In genomic region chr4:184812181-184812542, GRCh38 we compare ENCODE assay signal across 19 cellular contexts. TPM values are rescaled to one million over a fixed set of nuclear protein-coding genes. Genes with fewer than 3 reads are reported as not detected.
DNase-seq lines count a peak whose midpoint lies in the region; ATAC-seq and TF ChIP-seq lines count a peak whose summit lies in the region.
"Had no signal": no experiment of that assay in that cellular context is flagged by ENCODE, and none has a peak within 500 bp of the region (broad histone marks: within the 10 kb centered on the region; RNA-seq: fewer than 3 reads in every experiment).

No MANE protein-coding gene starts in this region.

- H3K9me3 ChIP-seq in adipocyte (ENCODE audit: control insufficient read depth, low read length) (no peaks in the 10 kb centered on the region), lower lobe of right lung (no peaks in the 10 kb centered on the region)
- H3K9me3 ChIP-seq: SJSA1 had no signal

- peak overlapping the region; percentile 44 to 77 for H3K4me3 Mint-ChIP-seq in CD14-positive monocyte
- H3K4me3 Mint-ChIP-seq in stimulated activated memory B cell treated with anti-CD40 and anti-IgM and Interleukin-4, amounts not matched to agents 10 μg/mL and 1 μg/mL and 100 μg/mL, for 72 hours = no peak overlapping the region
- H3K4me3 Mint-ChIP-seq: activated naive CD8-positive, alpha-beta T cell treated with anti-CD3 and anti-CD28 coated beads, Interleukin-2, amount 10 ng/mL, durations not matched to agents 7 days and 5 days; activated T-cell treated with anti-CD3 and anti-CD28 coated beads, Interleukin-2, amount 50 U/mL, for 72 hours; natural killer cell treated with Interleukin-12 subunit alpha and Interleukin-12 subunit beta and Interleukin-15 and Interleukin-18, amount 100 ng/mL, for 72 hours had no signal

- TF ChIP-seq CTCF in CD14-positive monocyte (IDR thresholded peaks at IDR 0.05) (no peak), lower lobe of right lung (IDR thresholded peaks at IDR 0.05) (no peak)

- peaks cover 0 to 2% (median 0%) of the 10 kb centered on the region in 7 donors for H3K9me3 Mint-ChIP-seq in CD14-positive monocyte
- H3K9me3 Mint-ChIP-seq in stimulated activated memory B cell treated with anti-CD40 and anti-IgM and Interleukin-4, amounts not matched to agents 10 μg/mL and 1 μg/mL and 100 μg/mL, for 72 hours = no peaks in the 10 kb centered on the region
- H3K9me3 Mint-ChIP-seq: activated naive CD8-positive, alpha-beta T cell treated with anti-CD3 and anti-CD28 coated beads, Interleukin-2, amount 10 ng/mL, durations not matched to agents 7 days and 5 days; activated T-cell treated with anti-CD3 and anti-CD28 coated beads, Interleukin-2, amount 50 U/mL, for 72 hours; natural killer cell treated with Interleukin-12 subunit alpha and Interleukin-12 subunit beta and Interleukin-15 and Interleukin-18, amount 100 ng/mL, for 72 hours had no signal

- peak overlapping the region; percentile 91 to 96 (median 93) for H3K27ac Mint-ChIP-seq in CD14-positive monocyte
- peak overlapping the region; percentile 95 for H3K27ac Mint-ChIP-seq in stimulated activated memory B cell treated with anti-CD40 and anti-IgM and Interleukin-4, amounts not matched to agents 10 μg/mL and 1 μg/mL and 100 μg/mL, for 72 hours
- H3K27ac Mint-ChIP-seq: activated naive CD8-positive, alpha-beta T cell treated with anti-CD3 and anti-CD28 coated beads, Interleukin-2, amount 10 ng/mL, durations not matched to agents 7 days and 5 days; activated T-cell treated with anti-CD3 and anti-CD28 coated beads, Interleukin-2, amount 50 U/mL, for 72 hours had no signal

- H3K4me3 ChIP-seq in adipocyte (ENCODE audit: low read length) = peak overlapping the region; percentile 60
- H3K4me3 ChIP-seq in lower lobe of right lung = no peak overlapping the region
- H3K4me3 ChIP-seq: SJSA1 had no signal

- H3K36me3 ChIP-seq in adipocyte (ENCODE audit: control insufficient read depth, insufficient read depth, low read length, severe bottlenecking) = peaks cover 21% of the 10 kb centered on the region
- H3K36me3 ChIP-seq in lower lobe of right lung = no peaks in the 10 kb centered on the region
- H3K36me3 ChIP-seq: SJSA1 had no signal

- no peak for ATAC-seq in lower lobe of right lung
- no peak for ATAC-seq in stimulated activated memory B cell treated with anti-CD40 and anti-IgM and Interleukin-4, amounts not matched to agents 10 μg/mL and 1 μg/mL and 100 μg/mL, for 72 hours
- ATAC-seq in HG03354 (IDR thresholded peaks at IDR 0.05; ENCODE audit: poor library complexity, severe bottlenecking, unreplicated experiment) = no peak
- ATAC-seq in HG03280 (IDR thresholded peaks at IDR 0.05; ENCODE audit: unreplicated experiment) = no peak
- ATAC-seq: activated CD4-positive, CD25-positive, alpha-beta regulatory T cell treated with anti-CD3 and anti-CD28 coated beads, Interleukin-2, amount 50 U/mL, for 24 hours; activated T-cell treated with anti-CD3 and anti-CD28 coated beads, Interleukin-2, amount 50 U/mL, for 72 hours; esophagus mucosa; natural killer cell treated with Interleukin-12 subunit alpha and Interleukin-12 subunit beta and Interleukin-15 and Interleukin-18, amount 100 ng/mL, for 72 hours had no signal

- intact Hi-C loops in CD14-positive monocyte (cut with micrococcal nuclease) (loop anchor here in 1 of 2 donors (2.0 to 5.0 kb wide), 2 partner anchors 19 to 150 kb away; no protein-coding TSS in a partner anchor), lower lobe of right lung (cut with DNase I) (no loop called here)

- H3K27me3 ChIP-seq in adipocyte (replicated peaks; ENCODE audit: control insufficient read depth, insufficient read depth, low read length) = no peaks in the 10 kb centered on the region
- no peaks in the 10 kb centered on the region for H3K27me3 ChIP-seq in lower lobe of right lung (ENCODE audit: low read depth)
- H3K27me3 ChIP-seq: SJSA1 had no signal

- no peak for DNase-seq in CD14-positive monocyte (ENCODE audit: low spot score)
- no peak for DNase-seq in adipocyte (ENCODE audit: low read depth)
- DNase-seq in lower lobe of right lung = no peak
- DNase-seq in NCI-H2227 (lab: John Stamatoyannopoulos, UW; ENCODE audit: unreplicated experiment) = no peak
- no peak for DNase-seq in kidney glomerular epithelial cell (lab: John Stamatoyannopoulos, UW)
- DNase-seq: activated naive CD8-positive, alpha-beta T cell treated with anti-CD3 and anti-CD28 coated beads, Interleukin-2, amount 10 ng/mL, durations not matched to agents 7 days and 5 days; activated T-cell treated with anti-CD3 and anti-CD28 coated beads, Interleukin-2, amount 50 U/mL, for 72 hours; DMS 273 treated with DMSO at 0.1 percent for 48 hours; GDM1; NCI-H1092; NCI-H526 had no signal

- H3K4me1 ChIP-seq in adipocyte (ENCODE audit: control insufficient read depth, insufficient read depth, low read length) (peaks cover 73% of the 10 kb centered on the region), lower lobe of right lung (peaks cover 82% of the 10 kb centered on the region)

- H3K27me3 Mint-ChIP-seq in CD14-positive monocyte (ENCODE audit: low read depth in 3 of 3) = peaks cover 0 to 2% (median 0%) of the 10 kb centered on the region in 3 donors
- no peaks in the 10 kb centered on the region for H3K27me3 Mint-ChIP-seq in stimulated activated memory B cell treated with anti-CD40 and anti-IgM and Interleukin-4, amounts not matched to agents 10 μg/mL and 1 μg/mL and 100 μg/mL, for 72 hours
- H3K27me3 Mint-ChIP-seq: activated naive CD8-positive, alpha-beta T cell treated with anti-CD3 and anti-CD28 coated beads, Interleukin-2, amount 10 ng/mL, durations not matched to agents 7 days and 5 days; natural killer cell treated with Interleukin-12 subunit alpha and Interleukin-12 subunit beta and Interleukin-15 and Interleukin-18, amount 100 ng/mL, for 72 hours had no signal

- H3K4me1 Mint-ChIP-seq in CD14-positive monocyte = peaks cover 89% of the 10 kb centered on the region
- peaks cover 80% of the 10 kb centered on the region for H3K4me1 Mint-ChIP-seq in stimulated activated memory B cell treated with anti-CD40 and anti-IgM and Interleukin-4, amounts not matched to agents 10 μg/mL and 1 μg/mL and 100 μg/mL, for 72 hours

- peak overlapping the region; percentile 75 for H3K9ac ChIP-seq in adipocyte (ENCODE audit: low read length)
- H3K9ac ChIP-seq: KMS-11 had no signal

- peak overlapping the region; percentile 61 for H3K27ac ChIP-seq in lower lobe of right lung
- H3K27ac ChIP-seq: KMS-11 had no signal

- peaks cover 58 to 65% of the 10 kb centered on the region in 2 donors for H3K36me3 Mint-ChIP-seq in CD14-positive monocyte
- peaks cover 23% of the 10 kb centered on the region for H3K36me3 Mint-ChIP-seq in stimulated activated memory B cell treated with anti-CD40 and anti-IgM and Interleukin-4, amounts not matched to agents 10 μg/mL and 1 μg/mL and 100 μg/mL, for 72 hours

RNA-seq across cellular contexts. Expression of gene ACSL1, which starts 13.6 kb away (rescaled TPM):
- 100 to 1,000 TPM in 1 of 2 donors, 10 to 100 TPM in 1; 72.4 to 115 TPM for polyA plus RNA-seq in CD14-positive monocyte
- 321 TPM for total RNA-seq in lower lobe of right lung
